In the genomic region with DNA sequence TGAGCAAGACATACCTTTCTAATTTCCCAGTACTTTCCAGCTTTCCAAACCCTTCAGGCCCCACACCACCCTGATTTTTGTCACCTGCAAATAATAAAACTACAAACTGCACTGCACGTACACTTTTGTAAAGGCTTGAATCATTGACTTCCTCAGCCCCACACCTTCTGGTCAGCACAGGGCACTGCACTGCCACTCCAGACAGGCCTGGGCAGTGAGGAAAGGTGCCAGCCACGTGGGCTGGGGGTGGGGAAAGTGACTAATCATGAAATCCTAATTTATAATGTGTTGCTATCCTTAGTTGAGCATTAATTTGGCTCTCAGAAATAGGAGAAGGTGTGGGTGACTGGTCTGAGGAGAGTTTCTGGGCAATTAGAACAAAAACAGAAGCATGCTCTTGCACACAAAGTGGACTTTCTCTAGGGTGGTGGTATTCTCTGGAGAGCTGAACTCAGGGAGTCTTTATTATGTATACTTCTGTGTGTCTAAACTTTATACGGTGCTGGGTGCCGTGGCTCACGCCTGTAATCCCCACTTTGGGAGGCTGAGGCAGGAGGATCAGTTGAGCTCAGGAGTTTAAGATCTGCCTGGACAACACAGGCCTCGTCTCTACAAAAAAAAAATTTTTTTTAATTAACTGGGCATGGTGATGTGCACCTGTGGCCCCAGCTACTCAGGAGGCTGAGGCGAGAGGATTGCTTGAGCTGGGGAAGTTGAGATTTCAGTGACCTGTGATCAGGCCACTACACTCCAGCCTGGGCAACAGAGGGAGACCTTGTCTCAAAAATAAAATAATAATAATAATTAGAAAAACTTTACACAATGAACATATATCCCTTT, we compare ENCODE assay signal across 11 cellular contexts. TPM values are rescaled to one million over a fixed set of nuclear protein-coding genes. Genes with fewer than 3 reads are reported as not detected.
DNase-seq lines count a peak whose midpoint lies in the region; ATAC-seq and TF ChIP-seq lines count a peak whose summit lies in the region.
"Had no signal": no experiment of that assay in that cellular context is flagged by ENCODE, and none has a peak within 500 bp of the region (broad histone marks: within the 10 kb centered on the region; RNA-seq: fewer than 3 reads in every experiment).

No MANE protein-coding gene starts in this region.

- H3K27me3 ChIP-seq in endodermal cell (ENCODE audit: control insufficient read depth, insufficient read depth, low read length, poor library complexity, severe bottlenecking): no peaks in the 10 kb centered on the region
- H3K27me3 ChIP-seq in muscle layer of duodenum (ENCODE audit: low read depth, low read length): no peaks in the 10 kb centered on the region
- H3K27me3 ChIP-seq in MM.1S (replicated peaks; ENCODE audit: insufficient read depth, low read length): no peaks in the 10 kb centered on the region
- H3K27me3 ChIP-seq: upper lobe of left lung had no signal

- H3K4me3 ChIP-seq in endodermal cell (ENCODE audit: low read length): no peak overlapping the region
- H3K4me3 ChIP-seq in muscle layer of duodenum (ENCODE audit: low read depth in 1 of 2, low read length in 2 of 2): no peak overlapping the region
- H3K4me3 ChIP-seq in MM.1S (ENCODE audit: low read length): no peak overlapping the region
- H3K4me3 ChIP-seq: upper lobe of left lung had no signal

- no peaks in the 10 kb centered on the region for H3K9me3 Mint-ChIP-seq in endodermal cell
- no peaks in the 10 kb centered on the region for H3K9me3 Mint-ChIP-seq in activated T-helper 2 cell treated with anti-CD3 and anti-CD28 coated beads, Interferon-gamma antibody, Interleukin-2, Interleukin-4, amounts not matched to agents 10 μg/mL and 5 μg/mL and 100 μg/mL, durations not matched to agents 14 hours and 24 hours and 36 hours
- no peaks in the 10 kb centered on the region for H3K9me3 Mint-ChIP-seq in activated naive CD4-positive, alpha-beta T cell treated with anti-CD3 and anti-CD28 coated beads, Interleukin-2, amount 50 U/mL, for 72 hours
- H3K9me3 Mint-ChIP-seq: activated naive CD4-positive, alpha-beta T cell treated with anti-CD3 and anti-CD28 coated beads, Interleukin-2, amount 10 ng/mL, durations not matched to agents 7 days and 5 days had no signal

- no peak overlapping the region for H3K27ac Mint-ChIP-seq in endodermal cell
- no peak overlapping the region for H3K27ac Mint-ChIP-seq in activated T-helper 2 cell treated with anti-CD3 and anti-CD28 coated beads, Interferon-gamma antibody, Interleukin-2, Interleukin-4, amounts not matched to agents 10 μg/mL and 5 μg/mL and 100 μg/mL, durations not matched to agents 14 hours and 24 hours and 36 hours
- no peak overlapping the region for H3K27ac Mint-ChIP-seq in activated naive CD4-positive, alpha-beta T cell treated with anti-CD3 and anti-CD28 coated beads, Interleukin-2, amount 50 U/mL, for 72 hours
- H3K27ac Mint-ChIP-seq: activated naive CD4-positive, alpha-beta T cell treated with anti-CD3 and anti-CD28 coated beads, Interleukin-2, amount 10 ng/mL, durations not matched to agents 7 days and 5 days had no signal

- no peak overlapping the region for H3K4me2 ChIP-seq in MM.1S (ENCODE audit: low read depth, low read length)

- peaks cover 27% of the 10 kb centered on the region for H3K4me1 Mint-ChIP-seq in endodermal cell
- peaks cover 1% of the 10 kb centered on the region for H3K4me1 Mint-ChIP-seq in activated T-helper 2 cell treated with anti-CD3 and anti-CD28 coated beads, Interferon-gamma antibody, Interleukin-2, Interleukin-4, amounts not matched to agents 10 μg/mL and 5 μg/mL and 100 μg/mL, durations not matched to agents 14 hours and 24 hours and 36 hours (ENCODE audit: low read depth)
- H3K4me1 Mint-ChIP-seq: activated naive CD4-positive, alpha-beta T cell treated with anti-CD3 and anti-CD28 coated beads, Interleukin-2, amount 10 ng/mL, durations not matched to agents 7 days and 5 days had no signal

- no peaks in the 10 kb centered on the region for H4K20me1 ChIP-seq in MM.1S (ENCODE audit: insufficient read depth, low read length)

- H3K9ac ChIP-seq in endodermal cell (ENCODE audit: extremely low read depth, low read length, poor library complexity, severe bottlenecking) (no peak overlapping the region), MM.1S (ENCODE audit: low read length) (no peak overlapping the region)

- H3K27ac ChIP-seq in endodermal cell (ENCODE audit: low read depth, low read length): no peak overlapping the region
- H3K27ac ChIP-seq in muscle layer of duodenum (ENCODE audit: low read length): peak overlapping the region; percentile 97
- no peak overlapping the region for H3K27ac ChIP-seq in MM.1S (ENCODE audit: low read length)

- no peaks in the 10 kb centered on the region for H3K79me2 ChIP-seq in MM.1S (ENCODE audit: low read length)

- no peak overlapping the region for H3K4me3 Mint-ChIP-seq in endodermal cell
- H3K4me3 Mint-ChIP-seq in activated T-helper 2 cell treated with anti-CD3 and anti-CD28 coated beads, Interferon-gamma antibody, Interleukin-2, Interleukin-4, amounts not matched to agents 10 μg/mL and 5 μg/mL and 100 μg/mL, durations not matched to agents 14 hours and 24 hours and 36 hours (ENCODE audit: low read depth): no peak overlapping the region
- H3K4me3 Mint-ChIP-seq: activated naive CD4-positive, alpha-beta T cell treated with anti-CD3 and anti-CD28 coated beads, Interleukin-2, amount 10 ng/mL, durations not matched to agents 7 days and 5 days had no signal

- H3K9me3 ChIP-seq in endodermal cell (ENCODE audit: control insufficient read depth, low read length) (no peaks in the 10 kb centered on the region), muscle layer of duodenum (ENCODE audit: control insufficient read depth in 1 of 2, low read length in 2 of 2) (no peaks in the 10 kb centered on the region), MM.1S (replicated peaks; ENCODE audit: insufficient read depth, low read length) (no peaks in the 10 kb centered on the region)
- H3K9me3 ChIP-seq: upper lobe of left lung had no signal

- peak; percentile 59 for DNase-seq in AG20443 (ENCODE audit: low spot score)
- peak; percentile 32 to 48 for DNase-seq in NOMO-1 (lab: John Stamatoyannopoulos, UW; ENCODE audit: unreplicated experiment in 2 of 2)
- DNase-seq in endodermal cell: no peak
- no peak for DNase-seq in activated T-helper 2 cell treated with anti-CD3 and anti-CD28 coated beads, Interferon-gamma antibody, Interleukin-2, Interleukin-4, amounts not matched to agents 10 μg/mL and 5 μg/mL and 100 μg/mL, durations not matched to agents 14 hours and 24 hours and 36 hours (ENCODE audit: low spot score)
- no peak for DNase-seq in cerebellar nuclear complex (lab: John Stamatoyannopoulos, UW)
- no peak for DNase-seq in activated naive CD4-positive, alpha-beta T cell treated with anti-CD3 and anti-CD28 coated beads, Interleukin-2, amount 50 U/mL, for 72 hours (ENCODE audit: low spot score in 2 of 2)
- DNase-seq in MM.1S: no peak
- DNase-seq: activated naive CD4-positive, alpha-beta T cell treated with anti-CD3 and anti-CD28 coated beads, Interleukin-2, amount 10 ng/mL, durations not matched to agents 7 days and 5 days; T-helper 2 cell had no signal

- intact Hi-C loops in activated T-helper 2 cell treated with anti-CD3 and anti-CD28 coated beads, Interferon-gamma antibody, Interleukin-2, Interleukin-4, amounts not matched to agents 10 μg/mL and 5 μg/mL and 100 μg/mL, durations not matched to agents 14 hours and 24 hours and 36 hours (cut with micrococcal nuclease): no loop called here

- H3K36me3 Mint-ChIP-seq in endodermal cell (ENCODE audit: low read depth): no peaks in the 10 kb centered on the region
- H3K36me3 Mint-ChIP-seq in activated T-helper 2 cell treated with anti-CD3 and anti-CD28 coated beads, Interferon-gamma antibody, Interleukin-2, Interleukin-4, amounts not matched to agents 10 μg/mL and 5 μg/mL and 100 μg/mL, durations not matched to agents 14 hours and 24 hours and 36 hours (ENCODE audit: low read depth): no peaks in the 10 kb centered on the region
- no peaks in the 10 kb centered on the region for H3K36me3 Mint-ChIP-seq in activated naive CD4-positive, alpha-beta T cell treated with anti-CD3 and anti-CD28 coated beads, Interleukin-2, amount 50 U/mL, for 72 hours
- H3K36me3 Mint-ChIP-seq: activated naive CD4-positive, alpha-beta T cell treated with anti-CD3 and anti-CD28 coated beads, Interleukin-2, amount 10 ng/mL, durations not matched to agents 7 days and 5 days had no signal

- H3K27me3 Mint-ChIP-seq in endodermal cell (ENCODE audit: insufficient read depth): no peaks in the 10 kb centered on the region
- no peaks in the 10 kb centered on the region for H3K27me3 Mint-ChIP-seq in activated T-helper 2 cell treated with anti-CD3 and anti-CD28 coated beads, Interferon-gamma antibody, Interleukin-2, Interleukin-4, amounts not matched to agents 10 μg/mL and 5 μg/mL and 100 μg/mL, durations not matched to agents 14 hours and 24 hours and 36 hours (ENCODE audit: low read depth)

- WGBS in endodermal cell (ENCODE audit: insufficient coverage in 1 of 2, insufficient read length in 1 of 2), 2 experiments: 94 to 100% methylated on average over 2 to 7 of the region's 7 CpGs

- H3K9me2 ChIP-seq in MM.1S (replicated peaks; ENCODE audit: insufficient read depth, low read length): no peaks in the 10 kb centered on the region

- no peak overlapping the region for H2AFZ ChIP-seq in MM.1S (ENCODE audit: low read length)

- H3K36me3 ChIP-seq in endodermal cell (ENCODE audit: control insufficient read depth, insufficient read depth, low read length) (no peaks in the 10 kb centered on the region), muscle layer of duodenum (ENCODE audit: control insufficient read depth in 1 of 2, insufficient read depth in 2 of 2, low read length in 2 of 2) (no peaks in the 10 kb centered on the region), MM.1S (replicated peaks; ENCODE audit: insufficient read depth, low read length) (no peaks in the 10 kb centered on the region)
- H3K36me3 ChIP-seq: upper lobe of left lung had no signal

- H3K4me1 ChIP-seq in endodermal cell (ENCODE audit: control insufficient read depth, insufficient read depth, low read length) (peaks cover 19% of the 10 kb centered on the region), muscle layer of duodenum (ENCODE audit: control insufficient read depth in 1 of 2, insufficient read depth in 2 of 2, low read length in 2 of 2) (peaks cover 15 to 18% of the 10 kb centered on the region in 2 donors), MM.1S (ENCODE audit: low read length) (no peaks in the 10 kb centered on the region)

- H3F3A ChIP-seq in MM.1S (ENCODE audit: insufficient read depth, low read length): no peaks in the 10 kb centered on the region

- peak; percentile 53 for TF ChIP-seq CTCF in endodermal cell (conservative IDR thresholded peaks at IDR 0.05)
- no peak for TF ChIP-seq CTCF in MM.1S (IDR thresholded peaks at IDR 0.05; ENCODE audit: low read length)

- ATAC-seq in activated naive CD4-positive, alpha-beta T cell treated with anti-CD3 and anti-CD28 coated beads, Interleukin-2, amount 50 U/mL, for 72 hours: no peak

RNA-seq across cellular contexts. Expression of a gene that starts 58.2 kb away (rescaled TPM):
- total RNA-seq in endodermal cell: 100 to 1,000 TPM; 212 to 221 TPM
- polyA plus RNA-seq in endodermal cell (2013, experiment 1 of 2): 86.0 TPM
- polyA plus RNA-seq in endodermal cell (2013, experiment 2 of 2): 96.0 TPM
- 34.8 and 35.6 TPM in 2 replicates for total RNA-seq in activated T-helper 2 cell treated with anti-CD3 and anti-CD28 coated beads, Interferon-gamma antibody, Interleukin-2, Interleukin-4, amounts not matched to agents 10 μg/mL and 5 μg/mL and 100 μg/mL, durations not matched to agents 14 hours and 24 hours and 36 hours
- 10 to 100 TPM; 17.5 to 34.2 TPM for total RNA-seq in activated naive CD4-positive, alpha-beta T cell treated with anti-CD3 and anti-CD28 coated beads, Interleukin-2, amount 50 U/mL, for 72 hours

Comparison
In these comparisons a context has a peak if more than half of its experiments do, and no peak if none do; other contexts are left out.
1. DNase-seq: peak in AG20443 (single experiment) and NOMO-1 (2 of 2); none in endodermal cell (single experiment), activated T-helper 2 cell treated with anti-CD3 and anti-CD28 coated beads, Interferon-gamma antibody, Interleukin-2, Interleukin-4, amounts not matched to agents 10 μg/mL and 5 μg/mL and 100 μg/mL, durations not matched to agents 14 hours and 24 hours and 36 hours (single experiment), cerebellar nuclear complex (0 of 2), activated naive CD4-positive, alpha-beta T cell treated with anti-CD3 and anti-CD28 coated beads, Interleukin-2, amount 50 U/mL, for 72 hours (0 of 2) and MM.1S (single experiment).